ENCODE assay signal across 2 cellular contexts in the genomic region with DNA sequence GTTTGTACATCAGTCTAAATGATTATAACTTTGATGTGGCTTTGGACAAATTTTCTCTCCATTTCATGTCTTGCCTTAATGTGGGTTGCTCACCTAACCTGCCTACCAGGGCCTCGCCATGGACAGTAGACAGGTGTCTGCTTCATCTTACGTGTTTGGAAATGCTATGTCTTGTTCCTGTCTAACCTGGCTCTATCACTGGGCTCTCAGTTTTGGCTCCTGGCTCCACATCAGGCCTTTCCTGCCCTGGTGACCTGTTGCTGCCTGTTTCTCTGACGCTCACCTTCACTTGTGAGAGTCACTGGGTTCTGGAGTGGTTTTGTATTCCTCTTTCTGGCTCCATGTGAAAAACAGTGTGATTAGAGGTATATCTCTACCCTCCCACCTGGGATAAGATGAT.
TF ChIP-seq lines count a peak whose summit lies in the region.

No MANE protein-coding gene starts in this region.

TF ChIP-seq in HepG2, 621 proteins besides CTCF, POLR2A, EP300 and RAD21 (continues in another document):
- no peak for TF ChIP-seq LCORL (IDR thresholded peaks at IDR 0.05)
- no peak for TF ChIP-seq LCORL (CRISPR knock-in tag; IDR thresholded peaks at IDR 0.05)
- no peak for TF ChIP-seq ZNF205 (CRISPR knock-in tag; IDR thresholded peaks at IDR 0.05)
- TF ChIP-seq, protein P1, sequence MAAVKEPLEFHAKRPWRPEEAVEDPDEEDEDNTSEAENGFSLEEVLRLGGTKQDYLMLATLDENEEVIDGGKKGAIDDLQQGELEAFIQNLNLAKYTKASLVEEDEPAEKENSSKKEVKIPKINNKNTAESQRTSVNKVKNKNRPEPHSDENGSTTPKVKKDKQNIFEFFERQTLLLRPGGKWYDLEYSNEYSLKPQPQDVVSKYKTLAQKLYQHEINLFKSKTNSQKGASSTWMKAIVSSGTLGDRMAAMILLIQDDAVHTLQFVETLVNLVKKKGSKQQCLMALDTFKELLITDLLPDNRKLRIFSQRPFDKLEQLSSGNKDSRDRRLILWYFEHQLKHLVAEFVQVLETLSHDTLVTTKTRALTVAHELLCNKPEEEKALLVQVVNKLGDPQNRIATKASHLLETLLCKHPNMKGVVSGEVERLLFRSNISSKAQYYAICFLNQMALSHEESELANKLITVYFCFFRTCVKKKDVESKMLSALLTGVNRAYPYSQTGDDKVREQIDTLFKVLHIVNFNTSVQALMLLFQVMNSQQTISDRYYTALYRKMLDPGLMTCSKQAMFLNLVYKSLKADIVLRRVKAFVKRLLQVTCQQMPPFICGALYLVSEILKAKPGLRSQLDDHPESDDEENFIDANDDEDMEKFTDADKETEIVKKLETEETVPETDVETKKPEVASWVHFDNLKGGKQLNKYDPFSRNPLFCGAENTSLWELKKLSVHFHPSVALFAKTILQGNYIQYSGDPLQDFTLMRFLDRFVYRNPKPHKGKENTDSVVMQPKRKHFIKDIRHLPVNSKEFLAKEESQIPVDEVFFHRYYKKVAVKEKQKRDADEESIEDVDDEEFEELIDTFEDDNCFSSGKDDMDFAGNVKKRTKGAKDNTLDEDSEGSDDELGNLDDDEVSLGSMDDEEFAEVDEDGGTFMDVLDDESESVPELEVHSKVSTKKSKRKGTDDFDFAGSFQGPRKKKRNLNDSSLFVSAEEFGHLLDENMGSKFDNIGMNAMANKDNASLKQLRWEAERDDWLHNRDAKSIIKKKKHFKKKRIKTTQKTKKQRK (IDR thresholded peaks at IDR 0.05; ENCODE audit: low read length), result no peak
- no peak for TF ChIP-seq SNAI1 (CRISPR knock-in tag; IDR thresholded peaks at IDR 0.05; ENCODE audit: borderline replicate concordance)
- no peak for TF ChIP-seq ZMYM3 (CRISPR knock-in tag; IDR thresholded peaks at IDR 0.05)
- no peak for TF ChIP-seq THAP11 (CRISPR knock-in tag; IDR thresholded peaks at IDR 0.05)
- no peak for TF ChIP-seq ZNF407 (CRISPR knock-in tag; IDR thresholded peaks at IDR 0.05; ENCODE audit: not compliant biosample characterization)
- TF ChIP-seq ZNF749 (CRISPR knock-in tag; IDR thresholded peaks at IDR 0.05; ENCODE audit: borderline replicate concordance), result no peak
- TF ChIP-seq ZNF264 (CRISPR knock-in tag; IDR thresholded peaks at IDR 0.05), result no peak
- no peak for TF ChIP-seq TEF (CRISPR knock-in tag; IDR thresholded peaks at IDR 0.05)
- TF ChIP-seq ZNF432 (CRISPR knock-in tag; IDR thresholded peaks at IDR 0.05; ENCODE audit: borderline replicate concordance), result no peak
- no peak for TF ChIP-seq SAFB2 (CRISPR knock-in tag; IDR thresholded peaks at IDR 0.05; ENCODE audit: borderline replicate concordance, low read depth)

TF ChIP-seq in H1, 55 proteins besides CTCF, POLR2A, EP300 and RAD21:
- TF ChIP-seq TEAD4 (IDR thresholded peaks at IDR 0.05; ENCODE audit: low read depth, low read length) (no peak), ZNF274 (IDR thresholded peaks at IDR 0.05; ENCODE audit: borderline replicate concordance, extremely low read depth, low read length) (no peak), KDM4A (IDR thresholded peaks at IDR 0.05; ENCODE audit: low read depth, low read length, severe bottlenecking) (no peak), SP1 (IDR thresholded peaks at IDR 0.05; ENCODE audit: low read depth, low read length) (no peak), SIRT6 (IDR thresholded peaks at IDR 0.05; ENCODE audit: low read length) (no peak), BACH1 (IDR thresholded peaks at IDR 0.05; ENCODE audit: low read length) (no peak), CEBPB (IDR thresholded peaks at IDR 0.05; ENCODE audit: low read depth, low read length) (no peak), SIX5 (IDR thresholded peaks at IDR 0.05; ENCODE audit: low read depth, low read length) (no peak), ATF2 (IDR thresholded peaks at IDR 0.05; ENCODE audit: low read length) (no peak), CBX5 (IDR thresholded peaks at IDR 0.05; ENCODE audit: low read depth, low read length) (no peak), CHD1 (IDR thresholded peaks at IDR 0.05; ENCODE audit: low read depth, low read length) (no peak)
- TF ChIP-seq, protein P2, sequence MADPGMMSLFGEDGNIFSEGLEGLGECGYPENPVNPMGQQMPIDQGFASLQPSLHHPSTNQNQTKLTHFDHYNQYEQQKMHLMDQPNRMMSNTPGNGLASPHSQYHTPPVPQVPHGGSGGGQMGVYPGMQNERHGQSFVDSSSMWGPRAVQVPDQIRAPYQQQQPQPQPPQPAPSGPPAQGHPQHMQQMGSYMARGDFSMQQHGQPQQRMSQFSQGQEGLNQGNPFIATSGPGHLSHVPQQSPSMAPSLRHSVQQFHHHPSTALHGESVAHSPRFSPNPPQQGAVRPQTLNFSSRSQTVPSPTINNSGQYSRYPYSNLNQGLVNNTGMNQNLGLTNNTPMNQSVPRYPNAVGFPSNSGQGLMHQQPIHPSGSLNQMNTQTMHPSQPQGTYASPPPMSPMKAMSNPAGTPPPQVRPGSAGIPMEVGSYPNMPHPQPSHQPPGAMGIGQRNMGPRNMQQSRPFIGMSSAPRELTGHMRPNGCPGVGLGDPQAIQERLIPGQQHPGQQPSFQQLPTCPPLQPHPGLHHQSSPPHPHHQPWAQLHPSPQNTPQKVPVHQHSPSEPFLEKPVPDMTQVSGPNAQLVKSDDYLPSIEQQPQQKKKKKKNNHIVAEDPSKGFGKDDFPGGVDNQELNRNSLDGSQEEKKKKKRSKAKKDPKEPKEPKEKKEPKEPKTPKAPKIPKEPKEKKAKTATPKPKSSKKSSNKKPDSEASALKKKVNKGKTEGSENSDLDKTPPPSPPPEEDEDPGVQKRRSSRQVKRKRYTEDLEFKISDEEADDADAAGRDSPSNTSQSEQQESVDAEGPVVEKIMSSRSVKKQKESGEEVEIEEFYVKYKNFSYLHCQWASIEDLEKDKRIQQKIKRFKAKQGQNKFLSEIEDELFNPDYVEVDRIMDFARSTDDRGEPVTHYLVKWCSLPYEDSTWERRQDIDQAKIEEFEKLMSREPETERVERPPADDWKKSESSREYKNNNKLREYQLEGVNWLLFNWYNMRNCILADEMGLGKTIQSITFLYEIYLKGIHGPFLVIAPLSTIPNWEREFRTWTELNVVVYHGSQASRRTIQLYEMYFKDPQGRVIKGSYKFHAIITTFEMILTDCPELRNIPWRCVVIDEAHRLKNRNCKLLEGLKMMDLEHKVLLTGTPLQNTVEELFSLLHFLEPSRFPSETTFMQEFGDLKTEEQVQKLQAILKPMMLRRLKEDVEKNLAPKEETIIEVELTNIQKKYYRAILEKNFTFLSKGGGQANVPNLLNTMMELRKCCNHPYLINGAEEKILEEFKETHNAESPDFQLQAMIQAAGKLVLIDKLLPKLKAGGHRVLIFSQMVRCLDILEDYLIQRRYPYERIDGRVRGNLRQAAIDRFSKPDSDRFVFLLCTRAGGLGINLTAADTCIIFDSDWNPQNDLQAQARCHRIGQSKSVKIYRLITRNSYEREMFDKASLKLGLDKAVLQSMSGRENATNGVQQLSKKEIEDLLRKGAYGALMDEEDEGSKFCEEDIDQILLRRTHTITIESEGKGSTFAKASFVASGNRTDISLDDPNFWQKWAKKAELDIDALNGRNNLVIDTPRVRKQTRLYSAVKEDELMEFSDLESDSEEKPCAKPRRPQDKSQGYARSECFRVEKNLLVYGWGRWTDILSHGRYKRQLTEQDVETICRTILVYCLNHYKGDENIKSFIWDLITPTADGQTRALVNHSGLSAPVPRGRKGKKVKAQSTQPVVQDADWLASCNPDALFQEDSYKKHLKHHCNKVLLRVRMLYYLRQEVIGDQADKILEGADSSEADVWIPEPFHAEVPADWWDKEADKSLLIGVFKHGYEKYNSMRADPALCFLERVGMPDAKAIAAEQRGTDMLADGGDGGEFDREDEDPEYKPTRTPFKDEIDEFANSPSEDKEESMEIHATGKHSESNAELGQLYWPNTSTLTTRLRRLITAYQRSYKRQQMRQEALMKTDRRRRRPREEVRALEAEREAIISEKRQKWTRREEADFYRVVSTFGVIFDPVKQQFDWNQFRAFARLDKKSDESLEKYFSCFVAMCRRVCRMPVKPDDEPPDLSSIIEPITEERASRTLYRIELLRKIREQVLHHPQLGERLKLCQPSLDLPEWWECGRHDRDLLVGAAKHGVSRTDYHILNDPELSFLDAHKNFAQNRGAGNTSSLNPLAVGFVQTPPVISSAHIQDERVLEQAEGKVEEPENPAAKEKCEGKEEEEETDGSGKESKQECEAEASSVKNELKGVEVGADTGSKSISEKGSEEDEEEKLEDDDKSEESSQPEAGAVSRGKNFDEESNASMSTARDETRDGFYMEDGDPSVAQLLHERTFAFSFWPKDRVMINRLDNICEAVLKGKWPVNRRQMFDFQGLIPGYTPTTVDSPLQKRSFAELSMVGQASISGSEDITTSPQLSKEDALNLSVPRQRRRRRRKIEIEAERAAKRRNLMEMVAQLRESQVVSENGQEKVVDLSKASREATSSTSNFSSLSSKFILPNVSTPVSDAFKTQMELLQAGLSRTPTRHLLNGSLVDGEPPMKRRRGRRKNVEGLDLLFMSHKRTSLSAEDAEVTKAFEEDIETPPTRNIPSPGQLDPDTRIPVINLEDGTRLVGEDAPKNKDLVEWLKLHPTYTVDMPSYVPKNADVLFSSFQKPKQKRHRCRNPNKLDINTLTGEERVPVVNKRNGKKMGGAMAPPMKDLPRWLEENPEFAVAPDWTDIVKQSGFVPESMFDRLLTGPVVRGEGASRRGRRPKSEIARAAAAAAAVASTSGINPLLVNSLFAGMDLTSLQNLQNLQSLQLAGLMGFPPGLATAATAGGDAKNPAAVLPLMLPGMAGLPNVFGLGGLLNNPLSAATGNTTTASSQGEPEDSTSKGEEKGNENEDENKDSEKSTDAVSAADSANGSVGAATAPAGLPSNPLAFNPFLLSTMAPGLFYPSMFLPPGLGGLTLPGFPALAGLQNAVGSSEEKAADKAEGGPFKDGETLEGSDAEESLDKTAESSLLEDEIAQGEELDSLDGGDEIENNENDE (IDR thresholded peaks at IDR 0.05; ENCODE audit: insufficient replicate concordance, low read length), result no peak
TF ChIP-seq in H1: peak in this region for 0.
